ENCODE assay signal across 16 cellular contexts in the genomic region with DNA sequence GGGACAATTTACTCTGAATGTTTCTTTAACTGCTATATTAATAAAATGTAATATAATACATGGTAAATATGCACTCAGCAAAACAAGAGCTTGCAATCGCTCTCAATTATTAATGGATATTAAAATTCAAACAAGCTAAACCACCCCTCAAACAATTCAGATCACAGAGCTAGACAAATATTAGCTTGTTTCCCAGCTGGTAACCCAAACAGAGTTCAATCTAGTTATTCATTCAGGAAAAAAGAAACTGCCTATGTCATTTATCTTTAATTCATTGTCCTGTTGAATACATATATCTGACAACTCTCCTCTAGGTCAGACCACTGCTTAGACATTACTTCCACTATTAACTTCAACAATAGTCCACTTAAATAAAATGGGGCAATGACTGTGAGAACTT.
A peak's percentile ranks its signal among the peaks of the same experiment; 100 is the strongest.
DNase-seq lines count a peak whose midpoint lies in the region; ATAC-seq and TF ChIP-seq lines count a peak whose summit lies in the region.
"Had no signal": no experiment of that assay in that cellular context is flagged by ENCODE, and none has a peak within 500 bp of the region (broad histone marks: within the 10 kb centered on the region; RNA-seq: fewer than 3 reads in every experiment).

No MANE protein-coding gene starts in this region.

- no peak for TF ChIP-seq CTCF in right lobe of liver (IDR thresholded peaks at IDR 0.05)
- no peak for TF ChIP-seq CTCF in esophagus squamous epithelium (IDR thresholded peaks at IDR 0.05)

- TF ChIP-seq POLR2A in right lobe of liver (IDR thresholded peaks at IDR 0.05) = no peak
- no peak for TF ChIP-seq POLR2A in esophagus squamous epithelium (IDR thresholded peaks at IDR 0.05)

- 38% methylated on average over 1 of the region's 1 CpG for WGBS in right lobe of liver (ENCODE audit: insufficient coverage, low coverage, low lambda C conversion rate, missing lambda C conversion rate)
- 85% methylated on average over 1 of the region's 1 CpG for WGBS in esophagus squamous epithelium, 2 donors

- ATAC-seq in right lobe of liver (peak in 3 of 4 donors; percentile 64 to 71 (median 67)), SK-N-SH treated with all-trans-retinoic acid at 6 μM for 48 hours (no peak)

- H3K27me3 ChIP-seq in right lobe of liver (no peaks in the 10 kb centered on the region), esophagus squamous epithelium (no peaks in the 10 kb centered on the region)
- H3K27me3 ChIP-seq: BLaER1 had no signal

- intact Hi-C loops in right lobe of liver (cut with DNase I) = no loop called here
- intact Hi-C loops in esophagus squamous epithelium (cut with DNase I) = no loop called here

- no peak overlapping the region for H3K4me3 ChIP-seq in right lobe of liver
- no peak overlapping the region for H3K4me3 ChIP-seq in esophagus squamous epithelium
- H3K4me3 ChIP-seq: BLaER1, HAP-1 had no signal

- H3K27ac ChIP-seq in right lobe of liver (peak overlapping the region in 1 of 3 donors; percentile 19), esophagus squamous epithelium (no peak overlapping the region)
- H3K27ac ChIP-seq: 22Rv1, BLaER1 had no signal

- H3K9me3 ChIP-seq in right lobe of liver (no peaks in the 10 kb centered on the region), esophagus squamous epithelium (no peaks in the 10 kb centered on the region)
- H3K9me3 ChIP-seq: Caco-2, HAP-1 had no signal

- H3K4me1 ChIP-seq in right lobe of liver = peaks cover 0 to 19% (median 4%) of the 10 kb centered on the region in 4 donors
- no peaks in the 10 kb centered on the region for H3K4me1 ChIP-seq in esophagus squamous epithelium
- H3K4me1 ChIP-seq: BLaER1, Caco-2, HAP-1 had no signal

- DNase-seq in DMS153 (lab: John Stamatoyannopoulos, UW) = peak; percentile 8
- DNase-seq in DMS153 treated with DMSO at 0.1 percent for 48 hours (lab: John Stamatoyannopoulos, UW; ENCODE audit: unreplicated experiment) = no peak
- DNase-seq in NCI-H146 treated with DMSO at 0.1 percent for 48 hours (lab: John Stamatoyannopoulos, UW; ENCODE audit: unreplicated experiment) = peak; percentile 72
- DNase-seq in NCI-H748 treated with DMSO at 0.1 percent for 48 hours (lab: John Stamatoyannopoulos, UW) = peak; percentile 35
- no peak for DNase-seq in right lobe of liver
- no peak for DNase-seq in KG1 (lab: John Stamatoyannopoulos, UW)
- DNase-seq in esophagus squamous epithelium (lab: John Stamatoyannopoulos, UW) = no peak
- DNase-seq: AML-193; Caco-2; CD8-positive, alpha-beta memory T cell; DMS79 treated with DMSO at 0.1 percent for 48 hours; EL had no signal

- H3K36me3 ChIP-seq in right lobe of liver (no peaks in the 10 kb centered on the region), esophagus squamous epithelium (peaks cover 0 to 14% (median 0%) of the 10 kb centered on the region in 3 donors)
- H3K36me3 ChIP-seq: HAP-1 had no signal

TF ChIP-seq in SK-N-SH treated with all-trans-retinoic acid at 6 μM for 48 hours, 23 proteins besides CTCF, POLR2A, EP300 and RAD21:
- TF ChIP-seq, protein P1, sequence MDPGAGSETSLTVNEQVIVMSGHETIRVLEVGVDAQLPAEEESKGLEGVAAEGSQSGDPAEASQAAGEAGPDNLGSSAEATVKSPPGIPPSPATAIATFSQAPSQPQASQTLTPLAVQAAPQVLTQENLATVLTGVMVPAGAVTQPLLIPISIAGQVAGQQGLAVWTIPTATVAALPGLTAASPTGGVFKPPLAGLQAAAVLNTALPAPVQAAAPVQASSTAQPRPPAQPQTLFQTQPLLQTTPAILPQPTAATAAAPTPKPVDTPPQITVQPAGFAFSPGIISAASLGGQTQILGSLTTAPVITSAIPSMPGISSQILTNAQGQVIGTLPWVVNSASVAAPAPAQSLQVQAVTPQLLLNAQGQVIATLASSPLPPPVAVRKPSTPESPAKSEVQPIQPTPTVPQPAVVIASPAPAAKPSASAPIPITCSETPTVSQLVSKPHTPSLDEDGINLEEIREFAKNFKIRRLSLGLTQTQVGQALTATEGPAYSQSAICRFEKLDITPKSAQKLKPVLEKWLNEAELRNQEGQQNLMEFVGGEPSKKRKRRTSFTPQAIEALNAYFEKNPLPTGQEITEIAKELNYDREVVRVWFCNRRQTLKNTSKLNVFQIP (CRISPR knock-in tag; IDR thresholded peaks at IDR 0.05; ENCODE audit: borderline replicate concordance, low read depth) = no peak
- TF ChIP-seq, protein P2, sequence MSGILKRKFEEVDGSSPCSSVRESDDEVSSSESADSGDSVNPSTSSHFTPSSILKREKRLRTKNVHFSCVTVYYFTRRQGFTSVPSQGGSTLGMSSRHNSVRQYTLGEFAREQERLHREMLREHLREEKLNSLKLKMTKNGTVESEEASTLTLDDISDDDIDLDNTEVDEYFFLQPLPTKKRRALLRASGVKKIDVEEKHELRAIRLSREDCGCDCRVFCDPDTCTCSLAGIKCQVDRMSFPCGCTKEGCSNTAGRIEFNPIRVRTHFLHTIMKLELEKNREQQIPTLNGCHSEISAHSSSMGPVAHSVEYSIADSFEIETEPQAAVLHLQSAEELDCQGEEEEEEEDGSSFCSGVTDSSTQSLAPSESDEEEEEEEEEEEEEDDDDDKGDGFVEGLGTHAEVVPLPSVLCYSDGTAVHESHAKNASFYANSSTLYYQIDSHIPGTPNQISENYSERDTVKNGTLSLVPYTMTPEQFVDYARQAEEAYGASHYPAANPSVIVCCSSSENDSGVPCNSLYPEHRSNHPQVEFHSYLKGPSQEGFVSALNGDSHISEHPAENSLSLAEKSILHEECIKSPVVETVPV (CRISPR knock-in tag; IDR thresholded peaks at IDR 0.05) = no peak
- no peak for TF ChIP-seq ZFP3 (CRISPR knock-in tag; IDR thresholded peaks at IDR 0.05)
- no peak for TF ChIP-seq ZFP30 (CRISPR knock-in tag; IDR thresholded peaks at IDR 0.05)
- TF ChIP-seq PPARA (CRISPR knock-in tag; IDR thresholded peaks at IDR 0.05; ENCODE audit: borderline replicate concordance) = no peak
- no peak for TF ChIP-seq BACH2 (CRISPR knock-in tag; IDR thresholded peaks at IDR 0.05; ENCODE audit: borderline replicate concordance)
- TF ChIP-seq, protein P3, sequence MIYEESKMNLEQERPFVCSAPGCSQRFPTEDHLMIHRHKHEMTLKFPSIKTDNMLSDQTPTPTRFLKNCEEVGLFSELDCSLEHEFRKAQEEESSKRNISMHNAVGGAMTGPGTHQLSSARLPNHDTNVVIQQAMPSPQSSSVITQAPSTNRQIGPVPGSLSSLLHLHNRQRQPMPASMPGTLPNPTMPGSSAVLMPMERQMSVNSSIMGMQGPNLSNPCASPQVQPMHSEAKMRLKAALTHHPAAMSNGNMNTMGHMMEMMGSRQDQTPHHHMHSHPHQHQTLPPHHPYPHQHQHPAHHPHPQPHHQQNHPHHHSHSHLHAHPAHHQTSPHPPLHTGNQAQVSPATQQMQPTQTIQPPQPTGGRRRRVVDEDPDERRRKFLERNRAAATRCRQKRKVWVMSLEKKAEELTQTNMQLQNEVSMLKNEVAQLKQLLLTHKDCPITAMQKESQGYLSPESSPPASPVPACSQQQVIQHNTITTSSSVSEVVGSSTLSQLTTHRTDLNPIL (CRISPR knock-in tag; IDR thresholded peaks at IDR 0.05; ENCODE audit: low read depth) = no peak
- TF ChIP-seq ESRRG (CRISPR knock-in tag; IDR thresholded peaks at IDR 0.05) = no peak
- no peak for TF ChIP-seq TCF4 (CRISPR knock-in tag; IDR thresholded peaks at IDR 0.05; ENCODE audit: borderline replicate concordance)
- no peak for TF ChIP-seq ZC3H10 (CRISPR knock-in tag; IDR thresholded peaks at IDR 0.05)

Comparison
In these comparisons a context has a peak if more than half of its experiments do, and no peak if none do; other contexts are left out.
1. DNase-seq: peak in DMS153 (single experiment), NCI-H146 treated with DMSO at 0.1 percent for 48 hours (single experiment) and NCI-H748 treated with DMSO at 0.1 percent for 48 hours (single experiment); none in DMS153 treated with DMSO at 0.1 percent for 48 hours (single experiment), right lobe of liver (0 of 3), KG1 (single experiment) and esophagus squamous epithelium (single experiment).